Comparison of ENCODE assay signal across 9 cellular contexts in the genomic region with DNA sequence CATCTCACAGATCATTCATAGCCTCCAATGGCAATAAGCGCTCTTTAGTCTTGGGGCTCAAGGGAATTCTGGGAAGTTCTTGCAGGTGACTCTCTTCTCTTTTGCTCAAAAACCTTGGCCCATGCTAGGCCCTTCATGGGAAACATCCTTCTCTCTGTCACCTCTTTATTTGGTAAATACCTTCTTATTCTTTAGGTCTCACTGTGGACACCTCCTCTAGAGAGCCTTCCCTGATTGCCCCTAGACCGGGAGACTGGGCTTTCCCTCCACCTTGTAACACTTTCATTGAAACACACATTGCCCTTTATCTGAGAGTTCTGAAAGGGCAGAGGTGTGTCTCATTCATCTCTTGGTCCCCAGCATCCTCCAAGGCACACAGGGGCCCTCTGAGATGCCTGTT. TPM values are rescaled to one million over a fixed set of nuclear protein-coding genes. Genes with fewer than 3 reads are reported as not detected.
"Had no signal": no experiment of that assay in that cellular context is flagged by ENCODE, and none has a peak within 500 bp of the region (broad histone marks: within the 10 kb centered on the region; RNA-seq: fewer than 3 reads in every experiment).

No MANE protein-coding gene starts in this region.

- DNase-seq: IMR-90, KBM-7, KG1 had no signal

- H3K27ac ChIP-seq: HL-60, KMS-11 had no signal

- H3K4me3 Mint-ChIP-seq: IgD-negative memory B cell had no signal

- ATAC-seq: HepG2 had no signal

- H3K4me1 Mint-ChIP-seq: IgD-negative memory B cell had no signal

- H3K9ac ChIP-seq: KMS-11 had no signal

- H3K4me2 ChIP-seq: KMS-11 had no signal

- FAIRE-seq: HepG2, HTR-8/SVneo had no signal

- H3K27ac Mint-ChIP-seq: IgD-negative memory B cell had no signal

RNA-seq across cellular contexts. Expression of gene C19orf81, which starts 1.9 kb away (rescaled TPM):
- total RNA-seq: HepG2, HT-29, IMR-90 had no signal
- polyA plus RNA-seq: HepG2 had no signal

RNA-seq across cellular contexts. Expression of gene SYT3, which starts 11.5 kb away (rescaled TPM):
- total RNA-seq: HepG2, HT-29, IMR-90 had no signal
- polyA plus RNA-seq: HepG2, IgD-negative memory B cell had no signal
